Comparison of ENCODE assay signal across 1 cellular context in the genomic region with DNA sequence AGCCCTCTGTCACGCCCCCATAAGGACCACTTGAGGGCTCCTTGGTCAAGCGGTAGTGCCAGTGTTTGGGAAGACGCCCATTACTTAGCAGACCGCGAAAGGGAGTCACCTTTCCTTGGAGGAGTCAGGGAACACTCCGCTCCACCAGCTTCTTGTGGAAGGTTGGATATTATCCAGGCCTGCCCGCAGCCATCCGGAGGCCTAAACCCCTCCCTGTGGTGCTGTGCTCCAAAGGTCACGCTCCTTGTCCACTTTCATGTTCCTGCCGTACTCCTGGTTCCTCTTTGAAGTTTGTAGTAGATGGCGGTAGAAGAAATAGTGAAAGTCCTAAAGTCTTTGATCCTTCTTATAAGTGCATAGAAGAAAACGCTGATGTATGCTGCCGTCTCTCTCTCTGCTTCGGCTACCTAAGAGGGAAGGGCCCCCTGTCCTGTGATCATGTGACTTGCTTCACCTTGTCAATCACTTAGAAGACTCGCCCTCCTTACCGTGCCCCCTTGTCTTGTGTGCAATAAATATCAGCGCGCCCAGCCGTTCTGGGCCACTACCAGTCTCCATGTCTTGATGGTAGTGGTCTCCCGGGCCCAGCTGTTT.
TF ChIP-seq lines count a peak whose summit lies in the region.

No MANE protein-coding gene starts in this region.

TF ChIP-seq in HepG2, 621 proteins besides CTCF, POLR2A, EP300 and RAD21 (continues in another document):
- TF ChIP-seq, protein P1, sequence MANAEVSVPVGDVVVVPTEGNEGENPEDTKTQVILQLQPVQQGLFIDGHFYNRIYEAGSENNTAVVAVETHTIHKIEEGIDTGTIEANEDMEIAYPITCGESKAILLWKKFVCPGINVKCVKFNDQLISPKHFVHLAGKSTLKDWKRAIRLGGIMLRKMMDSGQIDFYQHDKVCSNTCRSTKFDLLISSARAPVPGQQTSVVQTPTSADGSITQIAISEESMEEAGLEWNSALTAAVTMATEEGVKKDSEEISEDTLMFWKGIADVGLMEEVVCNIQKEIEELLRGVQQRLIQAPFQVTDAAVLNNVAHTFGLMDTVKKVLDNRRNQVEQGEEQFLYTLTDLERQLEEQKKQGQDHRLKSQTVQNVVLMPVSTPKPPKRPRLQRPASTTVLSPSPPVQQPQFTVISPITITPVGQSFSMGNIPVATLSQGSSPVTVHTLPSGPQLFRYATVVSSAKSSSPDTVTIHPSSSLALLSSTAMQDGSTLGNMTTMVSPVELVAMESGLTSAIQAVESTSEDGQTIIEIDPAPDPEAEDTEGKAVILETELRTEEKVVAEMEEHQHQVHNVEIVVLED (CRISPR knock-in tag; IDR thresholded peaks at IDR 0.05; ENCODE audit: borderline replicate concordance) = 0 out of 2 replicates have a peak, but pooled peaks have one; percentile 25
- TF ChIP-seq NCOR1 (IDR thresholded peaks at IDR 0.05; ENCODE audit: borderline replicate concordance, low read length) = peak; percentile 77; the same call in 1 of the 2 replicates
- TF ChIP-seq ZNF282 (IDR thresholded peaks at IDR 0.05; ENCODE audit: partially characterized antibody) = no peak
- TF ChIP-seq MED8 (CRISPR knock-in tag; IDR thresholded peaks at IDR 0.05; ENCODE audit: insufficient replicate concordance) = no peak
- TF ChIP-seq, protein P2, sequence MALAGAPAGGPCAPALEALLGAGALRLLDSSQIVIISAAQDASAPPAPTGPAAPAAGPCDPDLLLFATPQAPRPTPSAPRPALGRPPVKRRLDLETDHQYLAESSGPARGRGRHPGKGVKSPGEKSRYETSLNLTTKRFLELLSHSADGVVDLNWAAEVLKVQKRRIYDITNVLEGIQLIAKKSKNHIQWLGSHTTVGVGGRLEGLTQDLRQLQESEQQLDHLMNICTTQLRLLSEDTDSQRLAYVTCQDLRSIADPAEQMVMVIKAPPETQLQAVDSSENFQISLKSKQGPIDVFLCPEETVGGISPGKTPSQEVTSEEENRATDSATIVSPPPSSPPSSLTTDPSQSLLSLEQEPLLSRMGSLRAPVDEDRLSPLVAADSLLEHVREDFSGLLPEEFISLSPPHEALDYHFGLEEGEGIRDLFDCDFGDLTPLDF (CRISPR knock-in tag; IDR thresholded peaks at IDR 0.05) = no peak
- peak; percentile 68 for TF ChIP-seq ZNF274 (CRISPR knock-in tag; IDR thresholded peaks at IDR 0.05)
- no peak for TF ChIP-seq TBP (CRISPR knock-in tag; IDR thresholded peaks at IDR 0.05)
- TF ChIP-seq, protein P3, sequence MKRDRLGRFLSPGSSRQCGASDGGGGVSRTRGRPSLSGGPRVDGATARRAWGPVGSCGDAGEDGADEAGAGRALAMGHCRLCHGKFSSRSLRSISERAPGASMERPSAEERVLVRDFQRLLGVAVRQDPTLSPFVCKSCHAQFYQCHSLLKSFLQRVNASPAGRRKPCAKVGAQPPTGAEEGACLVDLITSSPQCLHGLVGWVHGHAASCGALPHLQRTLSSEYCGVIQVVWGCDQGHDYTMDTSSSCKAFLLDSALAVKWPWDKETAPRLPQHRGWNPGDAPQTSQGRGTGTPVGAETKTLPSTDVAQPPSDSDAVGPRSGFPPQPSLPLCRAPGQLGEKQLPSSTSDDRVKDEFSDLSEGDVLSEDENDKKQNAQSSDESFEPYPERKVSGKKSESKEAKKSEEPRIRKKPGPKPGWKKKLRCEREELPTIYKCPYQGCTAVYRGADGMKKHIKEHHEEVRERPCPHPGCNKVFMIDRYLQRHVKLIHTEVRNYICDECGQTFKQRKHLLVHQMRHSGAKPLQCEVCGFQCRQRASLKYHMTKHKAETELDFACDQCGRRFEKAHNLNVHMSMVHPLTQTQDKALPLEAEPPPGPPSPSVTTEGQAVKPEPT (CRISPR knock-in tag; IDR thresholded peaks at IDR 0.05; ENCODE audit: low read depth) = no peak
- peak; percentile 54; the same call in 1 of the 2 replicates for TF ChIP-seq CREM (IDR thresholded peaks at IDR 0.05)
- TF ChIP-seq CREM (CRISPR knock-in tag; IDR thresholded peaks at IDR 0.05) = no peak
- no peak for TF ChIP-seq ZNF839 (CRISPR knock-in tag; IDR thresholded peaks at IDR 0.05; ENCODE audit: borderline replicate concordance)
- peak; percentile 37; the same call in 1 of the 2 replicates for TF ChIP-seq ZNF331 (CRISPR knock-in tag; IDR thresholded peaks at IDR 0.05)
- no peak for TF ChIP-seq ZSCAN31 (CRISPR knock-in tag; IDR thresholded peaks at IDR 0.05; ENCODE audit: low read depth)
- TF ChIP-seq, protein P4, sequence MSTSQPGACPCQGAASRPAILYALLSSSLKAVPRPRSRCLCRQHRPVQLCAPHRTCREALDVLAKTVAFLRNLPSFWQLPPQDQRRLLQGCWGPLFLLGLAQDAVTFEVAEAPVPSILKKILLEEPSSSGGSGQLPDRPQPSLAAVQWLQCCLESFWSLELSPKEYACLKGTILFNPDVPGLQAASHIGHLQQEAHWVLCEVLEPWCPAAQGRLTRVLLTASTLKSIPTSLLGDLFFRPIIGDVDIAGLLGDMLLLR (CRISPR knock-in tag; IDR thresholded peaks at IDR 0.05) = no peak
- no peak for TF ChIP-seq NR3C1 (CRISPR knock-in tag; IDR thresholded peaks at IDR 0.05)
- TF ChIP-seq ZNF775 (CRISPR knock-in tag; IDR thresholded peaks at IDR 0.05; ENCODE audit: borderline replicate concordance) = no peak
- no peak for TF ChIP-seq NFATC3 (CRISPR knock-in tag; IDR thresholded peaks at IDR 0.05)
- TF ChIP-seq CREB1 (IDR thresholded peaks at IDR 0.05) = no peak
- TF ChIP-seq CREB1 (CRISPR knock-in tag; IDR thresholded peaks at IDR 0.05) = no peak
- 0 out of 2 replicates have a peak, but pooled peaks have one; percentile 24 for TF ChIP-seq NFKBIZ (CRISPR knock-in tag; IDR thresholded peaks at IDR 0.05)
- TF ChIP-seq ZNF619 (CRISPR knock-in tag; IDR thresholded peaks at IDR 0.05) = 0 out of 2 replicates have a peak, but pooled peaks have one; percentile 15
- TF ChIP-seq ZBTB7A (CRISPR knock-in tag; IDR thresholded peaks at IDR 0.05) = no peak
- 0 out of 2 replicates have a peak, but pooled peaks have one; percentile 29 for TF ChIP-seq ZSCAN25 (CRISPR knock-in tag; IDR thresholded peaks at IDR 0.05)
- no peak for TF ChIP-seq CC2D1A (CRISPR knock-in tag; IDR thresholded peaks at IDR 0.05)
- TF ChIP-seq, protein P5, sequence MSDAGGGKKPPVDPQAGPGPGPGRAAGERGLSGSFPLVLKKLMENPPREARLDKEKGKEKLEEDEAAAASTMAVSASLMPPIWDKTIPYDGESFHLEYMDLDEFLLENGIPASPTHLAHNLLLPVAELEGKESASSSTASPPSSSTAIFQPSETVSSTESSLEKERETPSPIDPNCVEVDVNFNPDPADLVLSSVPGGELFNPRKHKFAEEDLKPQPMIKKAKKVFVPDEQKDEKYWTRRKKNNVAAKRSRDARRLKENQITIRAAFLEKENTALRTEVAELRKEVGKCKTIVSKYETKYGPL (CRISPR knock-in tag; IDR thresholded peaks at IDR 0.05) = no peak
- 0 out of 2 replicates have a peak, but pooled peaks have one; percentile 32 for TF ChIP-seq ZNF160 (CRISPR knock-in tag; IDR thresholded peaks at IDR 0.05)
- TF ChIP-seq, protein P6, sequence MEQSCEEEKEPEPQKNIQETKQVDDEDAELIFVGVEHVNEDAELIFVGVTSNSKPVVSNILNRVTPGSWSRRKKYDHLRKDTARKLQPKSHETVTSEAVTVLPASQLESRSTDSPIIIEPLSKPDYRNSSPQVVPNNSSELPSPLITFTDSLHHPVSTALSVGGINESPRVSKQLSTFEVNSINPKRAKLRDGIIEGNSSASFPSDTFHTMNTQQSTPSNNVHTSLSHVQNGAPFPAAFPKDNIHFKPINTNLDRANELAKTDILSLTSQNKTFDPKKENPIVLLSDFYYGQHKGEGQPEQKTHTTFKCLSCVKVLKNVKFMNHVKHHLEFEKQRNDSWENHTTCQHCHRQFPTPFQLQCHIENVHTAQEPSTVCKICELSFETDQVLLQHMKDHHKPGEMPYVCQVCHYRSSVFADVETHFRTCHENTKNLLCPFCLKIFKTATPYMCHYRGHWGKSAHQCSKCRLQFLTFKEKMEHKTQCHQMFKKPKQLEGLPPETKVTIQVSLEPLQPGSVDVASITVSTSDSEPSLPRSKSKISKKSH (CRISPR knock-in tag; IDR thresholded peaks at IDR 0.05; ENCODE audit: borderline replicate concordance) = peak; percentile 56; the same call in 1 of the 2 replicates
- no peak for TF ChIP-seq GATAD1 (CRISPR knock-in tag; IDR thresholded peaks at IDR 0.05)
- TF ChIP-seq, protein P7, sequence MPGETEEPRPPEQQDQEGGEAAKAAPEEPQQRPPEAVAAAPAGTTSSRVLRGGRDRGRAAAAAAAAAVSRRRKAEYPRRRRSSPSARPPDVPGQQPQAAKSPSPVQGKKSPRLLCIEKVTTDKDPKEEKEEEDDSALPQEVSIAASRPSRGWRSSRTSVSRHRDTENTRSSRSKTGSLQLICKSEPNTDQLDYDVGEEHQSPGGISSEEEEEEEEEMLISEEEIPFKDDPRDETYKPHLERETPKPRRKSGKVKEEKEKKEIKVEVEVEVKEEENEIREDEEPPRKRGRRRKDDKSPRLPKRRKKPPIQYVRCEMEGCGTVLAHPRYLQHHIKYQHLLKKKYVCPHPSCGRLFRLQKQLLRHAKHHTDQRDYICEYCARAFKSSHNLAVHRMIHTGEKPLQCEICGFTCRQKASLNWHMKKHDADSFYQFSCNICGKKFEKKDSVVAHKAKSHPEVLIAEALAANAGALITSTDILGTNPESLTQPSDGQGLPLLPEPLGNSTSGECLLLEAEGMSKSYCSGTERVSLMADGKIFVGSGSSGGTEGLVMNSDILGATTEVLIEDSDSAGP (CRISPR knock-in tag; IDR thresholded peaks at IDR 0.05; ENCODE audit: borderline replicate concordance) = peak; percentile 47; the same call in 1 of the 2 replicates
- TF ChIP-seq, protein P8, sequence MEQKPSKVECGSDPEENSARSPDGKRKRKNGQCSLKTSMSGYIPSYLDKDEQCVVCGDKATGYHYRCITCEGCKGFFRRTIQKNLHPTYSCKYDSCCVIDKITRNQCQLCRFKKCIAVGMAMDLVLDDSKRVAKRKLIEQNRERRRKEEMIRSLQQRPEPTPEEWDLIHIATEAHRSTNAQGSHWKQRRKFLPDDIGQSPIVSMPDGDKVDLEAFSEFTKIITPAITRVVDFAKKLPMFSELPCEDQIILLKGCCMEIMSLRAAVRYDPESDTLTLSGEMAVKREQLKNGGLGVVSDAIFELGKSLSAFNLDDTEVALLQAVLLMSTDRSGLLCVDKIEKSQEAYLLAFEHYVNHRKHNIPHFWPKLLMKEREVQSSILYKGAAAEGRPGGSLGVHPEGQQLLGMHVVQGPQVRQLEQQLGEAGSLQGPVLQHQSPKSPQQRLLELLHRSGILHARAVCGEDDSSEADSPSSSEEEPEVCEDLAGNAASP (CRISPR knock-in tag; IDR thresholded peaks at IDR 0.05; ENCODE audit: borderline replicate concordance) = no peak
- TF ChIP-seq, protein P9, sequence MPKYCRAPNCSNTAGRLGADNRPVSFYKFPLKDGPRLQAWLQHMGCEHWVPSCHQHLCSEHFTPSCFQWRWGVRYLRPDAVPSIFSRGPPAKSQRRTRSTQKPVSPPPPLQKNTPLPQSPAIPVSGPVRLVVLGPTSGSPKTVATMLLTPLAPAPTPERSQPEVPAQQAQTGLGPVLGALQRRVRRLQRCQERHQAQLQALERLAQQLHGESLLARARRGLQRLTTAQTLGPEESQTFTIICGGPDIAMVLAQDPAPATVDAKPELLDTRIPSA (CRISPR knock-in tag; IDR thresholded peaks at IDR 0.05; ENCODE audit: borderline replicate concordance) = no peak
- TF ChIP-seq, protein P10, sequence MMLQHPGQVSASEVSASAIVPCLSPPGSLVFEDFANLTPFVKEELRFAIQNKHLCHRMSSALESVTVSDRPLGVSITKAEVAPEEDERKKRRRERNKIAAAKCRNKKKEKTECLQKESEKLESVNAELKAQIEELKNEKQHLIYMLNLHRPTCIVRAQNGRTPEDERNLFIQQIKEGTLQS (CRISPR knock-in tag; IDR thresholded peaks at IDR 0.05) = no peak
- TF ChIP-seq KDM3A (CRISPR knock-in tag; IDR thresholded peaks at IDR 0.05; ENCODE audit: low read depth) = no peak
- TF ChIP-seq MTA3 (CRISPR knock-in tag; IDR thresholded peaks at IDR 0.05) = no peak
- TF ChIP-seq, protein P11, sequence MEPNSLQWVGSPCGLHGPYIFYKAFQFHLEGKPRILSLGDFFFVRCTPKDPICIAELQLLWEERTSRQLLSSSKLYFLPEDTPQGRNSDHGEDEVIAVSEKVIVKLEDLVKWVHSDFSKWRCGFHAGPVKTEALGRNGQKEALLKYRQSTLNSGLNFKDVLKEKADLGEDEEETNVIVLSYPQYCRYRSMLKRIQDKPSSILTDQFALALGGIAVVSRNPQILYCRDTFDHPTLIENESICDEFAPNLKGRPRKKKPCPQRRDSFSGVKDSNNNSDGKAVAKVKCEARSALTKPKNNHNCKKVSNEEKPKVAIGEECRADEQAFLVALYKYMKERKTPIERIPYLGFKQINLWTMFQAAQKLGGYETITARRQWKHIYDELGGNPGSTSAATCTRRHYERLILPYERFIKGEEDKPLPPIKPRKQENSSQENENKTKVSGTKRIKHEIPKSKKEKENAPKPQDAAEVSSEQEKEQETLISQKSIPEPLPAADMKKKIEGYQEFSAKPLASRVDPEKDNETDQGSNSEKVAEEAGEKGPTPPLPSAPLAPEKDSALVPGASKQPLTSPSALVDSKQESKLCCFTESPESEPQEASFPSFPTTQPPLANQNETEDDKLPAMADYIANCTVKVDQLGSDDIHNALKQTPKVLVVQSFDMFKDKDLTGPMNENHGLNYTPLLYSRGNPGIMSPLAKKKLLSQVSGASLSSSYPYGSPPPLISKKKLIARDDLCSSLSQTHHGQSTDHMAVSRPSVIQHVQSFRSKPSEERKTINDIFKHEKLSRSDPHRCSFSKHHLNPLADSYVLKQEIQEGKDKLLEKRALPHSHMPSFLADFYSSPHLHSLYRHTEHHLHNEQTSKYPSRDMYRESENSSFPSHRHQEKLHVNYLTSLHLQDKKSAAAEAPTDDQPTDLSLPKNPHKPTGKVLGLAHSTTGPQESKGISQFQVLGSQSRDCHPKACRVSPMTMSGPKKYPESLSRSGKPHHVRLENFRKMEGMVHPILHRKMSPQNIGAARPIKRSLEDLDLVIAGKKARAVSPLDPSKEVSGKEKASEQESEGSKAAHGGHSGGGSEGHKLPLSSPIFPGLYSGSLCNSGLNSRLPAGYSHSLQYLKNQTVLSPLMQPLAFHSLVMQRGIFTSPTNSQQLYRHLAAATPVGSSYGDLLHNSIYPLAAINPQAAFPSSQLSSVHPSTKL (CRISPR knock-in tag; IDR thresholded peaks at IDR 0.05) = peak; percentile 82
- no peak for TF ChIP-seq TRIM24 (CRISPR knock-in tag; IDR thresholded peaks at IDR 0.05)
- TF ChIP-seq, protein P12, sequence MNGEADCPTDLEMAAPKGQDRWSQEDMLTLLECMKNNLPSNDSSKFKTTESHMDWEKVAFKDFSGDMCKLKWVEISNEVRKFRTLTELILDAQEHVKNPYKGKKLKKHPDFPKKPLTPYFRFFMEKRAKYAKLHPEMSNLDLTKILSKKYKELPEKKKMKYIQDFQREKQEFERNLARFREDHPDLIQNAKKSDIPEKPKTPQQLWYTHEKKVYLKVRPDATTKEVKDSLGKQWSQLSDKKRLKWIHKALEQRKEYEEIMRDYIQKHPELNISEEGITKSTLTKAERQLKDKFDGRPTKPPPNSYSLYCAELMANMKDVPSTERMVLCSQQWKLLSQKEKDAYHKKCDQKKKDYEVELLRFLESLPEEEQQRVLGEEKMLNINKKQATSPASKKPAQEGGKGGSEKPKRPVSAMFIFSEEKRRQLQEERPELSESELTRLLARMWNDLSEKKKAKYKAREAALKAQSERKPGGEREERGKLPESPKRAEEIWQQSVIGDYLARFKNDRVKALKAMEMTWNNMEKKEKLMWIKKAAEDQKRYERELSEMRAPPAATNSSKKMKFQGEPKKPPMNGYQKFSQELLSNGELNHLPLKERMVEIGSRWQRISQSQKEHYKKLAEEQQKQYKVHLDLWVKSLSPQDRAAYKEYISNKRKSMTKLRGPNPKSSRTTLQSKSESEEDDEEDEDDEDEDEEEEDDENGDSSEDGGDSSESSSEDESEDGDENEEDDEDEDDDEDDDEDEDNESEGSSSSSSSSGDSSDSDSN (CRISPR knock-in tag; IDR thresholded peaks at IDR 0.05) = 0 out of 2 replicates have a peak, but pooled peaks have one; percentile 24
